In the genomic region with DNA sequence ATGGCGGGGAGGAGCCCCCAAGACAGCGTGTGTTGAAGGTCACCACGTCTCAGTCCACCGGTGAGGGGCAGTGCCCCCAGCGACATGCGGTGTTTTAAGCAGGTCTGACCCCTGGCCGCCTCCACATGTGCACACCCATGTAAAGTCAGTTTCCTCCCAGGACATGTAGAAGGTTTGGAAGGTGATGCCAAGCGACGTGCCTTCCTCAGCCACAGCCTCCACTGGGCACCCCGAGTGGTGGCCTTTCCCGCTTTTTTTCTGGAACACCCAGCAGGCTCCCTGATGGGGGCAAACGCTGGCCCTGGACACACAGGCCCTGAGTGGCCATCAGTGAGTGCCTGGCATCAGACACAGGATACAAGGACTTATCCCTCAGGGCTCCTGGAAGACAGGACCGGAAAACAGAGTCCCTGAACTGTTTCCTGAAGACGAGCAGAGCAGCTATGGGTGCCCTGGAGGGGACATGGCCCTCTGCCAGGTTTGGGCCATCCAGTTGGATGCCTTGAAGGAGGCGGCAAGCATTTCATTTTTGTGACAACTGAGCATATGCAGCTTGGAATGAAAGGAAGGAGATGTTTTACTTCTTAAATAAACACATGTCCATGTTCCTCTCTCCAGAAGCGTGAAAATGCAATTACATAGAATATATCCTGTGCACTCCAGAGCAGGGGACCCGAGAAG, we compare ENCODE assay signal across 14 cellular contexts.
DNase-seq lines count a peak whose midpoint lies in the region; ATAC-seq and TF ChIP-seq lines count a peak whose summit lies in the region.
"Had no signal": no experiment of that assay in that cellular context is flagged by ENCODE, and none has a peak within 500 bp of the region (broad histone marks: within the 10 kb centered on the region; RNA-seq: fewer than 3 reads in every experiment).

No MANE protein-coding gene starts in this region.

- in situ Hi-C loops in HAP-1 (cut with MboI; ENCODE audit: low sequenced_read_pairs) = no loop called here

- no peak for TF ChIP-seq CTCF in osteocyte (IDR thresholded peaks at IDR 0.05)
- TF ChIP-seq CTCF in WTC11 (IDR thresholded peaks at IDR 0.05) = no peak

- no peaks in the 10 kb centered on the region for H3K27me3 Mint-ChIP-seq in osteocyte (ENCODE audit: unreplicated experiment)
- no peaks in the 10 kb centered on the region for H3K27me3 Mint-ChIP-seq in WTC11 (ENCODE audit: low read depth)
- H3K27me3 Mint-ChIP-seq in activated naive CD4-positive, alpha-beta T cell treated with anti-CD3 and anti-CD28 coated beads, Interleukin-2, amount 10 ng/mL, durations not matched to agents 7 days and 5 days = no peaks in the 10 kb centered on the region
- H3K27me3 Mint-ChIP-seq: CD4-positive, CD25-positive, alpha-beta regulatory T cell had no signal

- H3K27ac ChIP-seq in SK-N-MC = no peak overlapping the region

- CTCF ChIA-PET in WTC11 (lab: Charles Lee) = no interaction called here
- CTCF ChIA-PET in activated naive CD4-positive, alpha-beta T cell treated with anti-CD3 and anti-CD28 coated beads, Interleukin-2, amount 10 ng/mL, durations not matched to agents 7 days and 5 days (lab: Charles Lee) = no interaction called here

- no peaks in the 10 kb centered on the region for H3K4me1 Mint-ChIP-seq in osteocyte (ENCODE audit: unreplicated experiment)
- H3K4me1 Mint-ChIP-seq in WTC11 = peaks cover 19% of the 10 kb centered on the region
- H3K4me1 Mint-ChIP-seq in activated naive CD4-positive, alpha-beta T cell treated with anti-CD3 and anti-CD28 coated beads, Interleukin-2, amount 10 ng/mL, durations not matched to agents 7 days and 5 days = no peaks in the 10 kb centered on the region
- H3K4me1 Mint-ChIP-seq: CD4-positive, CD25-positive, alpha-beta regulatory T cell had no signal

- H3K4me3 Mint-ChIP-seq in osteocyte (ENCODE audit: unreplicated experiment) (no peak overlapping the region), WTC11 (no peak overlapping the region)
- H3K4me3 Mint-ChIP-seq in activated naive CD4-positive, alpha-beta T cell treated with anti-CD3 and anti-CD28 coated beads, Interleukin-2, amount 10 ng/mL, durations not matched to agents 7 days and 5 days = no peak overlapping the region
- H3K4me3 Mint-ChIP-seq: CD4-positive, CD25-positive, alpha-beta regulatory T cell; CD8-positive, alpha-beta T cell had no signal

- no peaks in the 10 kb centered on the region for H3K27me3 ChIP-seq in HAP-1 (ENCODE audit: low read depth)

- H3K36me3 ChIP-seq in SK-N-MC (ENCODE audit: insufficient read depth, low read length) (no peaks in the 10 kb centered on the region), HAP-1 (replicated peaks) (no peaks in the 10 kb centered on the region)

- no peaks in the 10 kb centered on the region for H3K4me1 ChIP-seq in HAP-1
- H3K4me1 ChIP-seq: Caco-2 had no signal

- H3K36me3 Mint-ChIP-seq in osteocyte (ENCODE audit: unreplicated experiment) (no peaks in the 10 kb centered on the region), WTC11 (no peaks in the 10 kb centered on the region)
- H3K36me3 Mint-ChIP-seq in activated naive CD4-positive, alpha-beta T cell treated with anti-CD3 and anti-CD28 coated beads, Interleukin-2, amount 10 ng/mL, durations not matched to agents 7 days and 5 days = no peaks in the 10 kb centered on the region
- H3K36me3 Mint-ChIP-seq: CD4-positive, CD25-positive, alpha-beta regulatory T cell; CD8-positive, alpha-beta T cell had no signal

- POLR2A ChIA-PET in WTC11 (lab: Charles Lee) = no interaction called here

- no peaks in the 10 kb centered on the region for H3K9me3 ChIP-seq in SK-N-MC (ENCODE audit: low read depth, low read length)
- no peaks in the 10 kb centered on the region for H3K9me3 ChIP-seq in HAP-1
- H3K9me3 ChIP-seq: Caco-2 had no signal

- no peak for ATAC-seq in WTC11
- ATAC-seq: CD8-positive, alpha-beta T cell had no signal

- no peak overlapping the region for H3K9ac ChIP-seq in SK-N-MC (ENCODE audit: insufficient read length)

- DNase-seq in SK-N-MC (ENCODE audit: low read depth, low spot score) (peak; percentile 64), mesenteric fat pad (ENCODE audit: low spot score) (peak; percentile 67), osteocyte (ENCODE audit: extremely low spot score, unreplicated experiment) (peak; percentile 81), WTC11 (ENCODE audit: low spot score) (no peak), HAP-1 (ENCODE audit: low spot score in 2 of 2) (no peak)
- DNase-seq in activated naive CD4-positive, alpha-beta T cell treated with anti-CD3 and anti-CD28 coated beads, Interleukin-2, amount 10 ng/mL, durations not matched to agents 7 days and 5 days = no peak
- DNase-seq: C1 segment of cervical spinal cord; Caco-2; CD4-positive, CD25-positive, alpha-beta regulatory T cell; DMS153; DND-41; GOT3; HCEC 1CT had no signal

- H3K9me3 Mint-ChIP-seq in osteocyte (ENCODE audit: unreplicated experiment) (peaks cover 18% of the 10 kb centered on the region), WTC11 (peaks cover 4% of the 10 kb centered on the region)
- peaks cover 12% of the 10 kb centered on the region for H3K9me3 Mint-ChIP-seq in activated naive CD4-positive, alpha-beta T cell treated with anti-CD3 and anti-CD28 coated beads, Interleukin-2, amount 10 ng/mL, durations not matched to agents 7 days and 5 days

- H3K4me3 ChIP-seq in SK-N-MC (no peak overlapping the region), HAP-1 (no peak overlapping the region)

- H3K27ac Mint-ChIP-seq in osteocyte (ENCODE audit: unreplicated experiment) = no peak overlapping the region
- no peak overlapping the region for H3K27ac Mint-ChIP-seq in WTC11
- H3K27ac Mint-ChIP-seq in activated naive CD4-positive, alpha-beta T cell treated with anti-CD3 and anti-CD28 coated beads, Interleukin-2, amount 10 ng/mL, durations not matched to agents 7 days and 5 days = no peak overlapping the region
- H3K27ac Mint-ChIP-seq: CD4-positive, CD25-positive, alpha-beta regulatory T cell; CD8-positive, alpha-beta T cell had no signal

TF ChIP-seq in WTC11, 78 proteins besides CTCF, POLR2A, EP300 and RAD21 (continues in another document):
- TF ChIP-seq ZNF416 (CRISPR knock-in tag; IDR thresholded peaks at IDR 0.05) (no peak), SMAD3 (CRISPR knock-in tag; IDR thresholded peaks at IDR 0.05; ENCODE audit: borderline replicate concordance) (no peak), NR2C2 (CRISPR knock-in tag; IDR thresholded peaks at IDR 0.05) (no peak), ZNF263 (CRISPR knock-in tag; IDR thresholded peaks at IDR 0.05; ENCODE audit: low read depth) (no peak), SOX15 (CRISPR knock-in tag; IDR thresholded peaks at IDR 0.05) (no peak), CREB1 (CRISPR knock-in tag; IDR thresholded peaks at IDR 0.05) (no peak), ZNF138 (CRISPR knock-in tag; conservative IDR thresholded peaks at IDR 0.05) (no peak), KAT7 (CRISPR knock-in tag; IDR thresholded peaks at IDR 0.05; ENCODE audit: borderline replicate concordance) (no peak), ESRRA (CRISPR knock-in tag; IDR thresholded peaks at IDR 0.05; ENCODE audit: borderline replicate concordance) (no peak)
- TF ChIP-seq, protein P1, sequence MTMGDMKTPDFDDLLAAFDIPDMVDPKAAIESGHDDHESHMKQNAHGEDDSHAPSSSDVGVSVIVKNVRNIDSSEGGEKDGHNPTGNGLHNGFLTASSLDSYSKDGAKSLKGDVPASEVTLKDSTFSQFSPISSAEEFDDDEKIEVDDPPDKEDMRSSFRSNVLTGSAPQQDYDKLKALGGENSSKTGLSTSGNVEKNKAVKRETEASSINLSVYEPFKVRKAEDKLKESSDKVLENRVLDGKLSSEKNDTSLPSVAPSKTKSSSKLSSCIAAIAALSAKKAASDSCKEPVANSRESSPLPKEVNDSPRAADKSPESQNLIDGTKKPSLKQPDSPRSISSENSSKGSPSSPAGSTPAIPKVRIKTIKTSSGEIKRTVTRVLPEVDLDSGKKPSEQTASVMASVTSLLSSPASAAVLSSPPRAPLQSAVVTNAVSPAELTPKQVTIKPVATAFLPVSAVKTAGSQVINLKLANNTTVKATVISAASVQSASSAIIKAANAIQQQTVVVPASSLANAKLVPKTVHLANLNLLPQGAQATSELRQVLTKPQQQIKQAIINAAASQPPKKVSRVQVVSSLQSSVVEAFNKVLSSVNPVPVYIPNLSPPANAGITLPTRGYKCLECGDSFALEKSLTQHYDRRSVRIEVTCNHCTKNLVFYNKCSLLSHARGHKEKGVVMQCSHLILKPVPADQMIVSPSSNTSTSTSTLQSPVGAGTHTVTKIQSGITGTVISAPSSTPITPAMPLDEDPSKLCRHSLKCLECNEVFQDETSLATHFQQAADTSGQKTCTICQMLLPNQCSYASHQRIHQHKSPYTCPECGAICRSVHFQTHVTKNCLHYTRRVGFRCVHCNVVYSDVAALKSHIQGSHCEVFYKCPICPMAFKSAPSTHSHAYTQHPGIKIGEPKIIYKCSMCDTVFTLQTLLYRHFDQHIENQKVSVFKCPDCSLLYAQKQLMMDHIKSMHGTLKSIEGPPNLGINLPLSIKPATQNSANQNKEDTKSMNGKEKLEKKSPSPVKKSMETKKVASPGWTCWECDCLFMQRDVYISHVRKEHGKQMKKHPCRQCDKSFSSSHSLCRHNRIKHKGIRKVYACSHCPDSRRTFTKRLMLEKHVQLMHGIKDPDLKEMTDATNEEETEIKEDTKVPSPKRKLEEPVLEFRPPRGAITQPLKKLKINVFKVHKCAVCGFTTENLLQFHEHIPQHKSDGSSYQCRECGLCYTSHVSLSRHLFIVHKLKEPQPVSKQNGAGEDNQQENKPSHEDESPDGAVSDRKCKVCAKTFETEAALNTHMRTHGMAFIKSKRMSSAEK (CRISPR knock-in tag; IDR thresholded peaks at IDR 0.05; ENCODE audit: borderline replicate concordance) = no peak
- TF ChIP-seq, protein P2, sequence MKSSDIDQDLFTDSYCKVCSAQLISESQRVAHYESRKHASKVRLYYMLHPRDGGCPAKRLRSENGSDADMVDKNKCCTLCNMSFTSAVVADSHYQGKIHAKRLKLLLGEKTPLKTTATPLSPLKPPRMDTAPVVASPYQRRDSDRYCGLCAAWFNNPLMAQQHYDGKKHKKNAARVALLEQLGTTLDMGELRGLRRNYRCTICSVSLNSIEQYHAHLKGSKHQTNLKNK (CRISPR knock-in tag; IDR thresholded peaks at IDR 0.05) = no peak
- TF ChIP-seq, protein P3, sequence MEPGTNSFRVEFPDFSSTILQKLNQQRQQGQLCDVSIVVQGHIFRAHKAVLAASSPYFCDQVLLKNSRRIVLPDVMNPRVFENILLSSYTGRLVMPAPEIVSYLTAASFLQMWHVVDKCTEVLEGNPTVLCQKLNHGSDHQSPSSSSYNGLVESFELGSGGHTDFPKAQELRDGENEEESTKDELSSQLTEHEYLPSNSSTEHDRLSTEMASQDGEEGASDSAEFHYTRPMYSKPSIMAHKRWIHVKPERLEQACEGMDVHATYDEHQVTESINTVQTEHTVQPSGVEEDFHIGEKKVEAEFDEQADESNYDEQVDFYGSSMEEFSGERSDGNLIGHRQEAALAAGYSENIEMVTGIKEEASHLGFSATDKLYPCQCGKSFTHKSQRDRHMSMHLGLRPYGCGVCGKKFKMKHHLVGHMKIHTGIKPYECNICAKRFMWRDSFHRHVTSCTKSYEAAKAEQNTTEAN (CRISPR knock-in tag; IDR thresholded peaks at IDR 0.05) = no peak

Comparison
In these comparisons a context has a peak if more than half of its experiments do, and no peak if none do; other contexts are left out.
1. DNase-seq: peak in SK-N-MC (single experiment), mesenteric fat pad (single experiment) and osteocyte (single experiment); none in WTC11 (single experiment), activated naive CD4-positive, alpha-beta T cell treated with anti-CD3 and anti-CD28 coated beads, Interleukin-2, amount 10 ng/mL, durations not matched to agents 7 days and 5 days (single experiment) and HAP-1 (0 of 2).